ENCODE assay signal across 8 cellular contexts in genomic region chrX:78103001-78103634, GRCh38. TPM values are rescaled to one million over a fixed set of nuclear protein-coding genes. Genes with fewer than 3 reads are reported as not detected.
DNase-seq lines count a peak whose midpoint lies in the region; ATAC-seq and TF ChIP-seq lines count a peak whose summit lies in the region.

No MANE protein-coding gene starts in this region.

- TF ChIP-seq CTCF in astrocyte of the cerebellum (IDR thresholded peaks at IDR 0.05; ENCODE audit: low read depth, low read length, missing control alignments) = no peak
- TF ChIP-seq CTCF in lower lobe of right lung (IDR thresholded peaks at IDR 0.05) = no peak
- no peak for TF ChIP-seq CTCF in thyroid gland (IDR thresholded peaks at IDR 0.05)

- peaks cover 6% of the 10 kb centered on the region for H3K9me3 Mint-ChIP-seq in activated T-cell treated with anti-CD3 and anti-CD28 coated beads, Interleukin-2, amount 50 U/mL, for 24 hours

- H3K27ac ChIP-seq in lower lobe of right lung = peak overlapping the region; percentile 97
- H3K27ac ChIP-seq in thyroid gland = peak overlapping the region; percentile 75 to 87 (median 81)

- H3K4me3 ChIP-seq in astrocyte of the cerebellum (ENCODE audit: low read depth, low read length) = peak overlapping the region; percentile 83
- H3K4me3 ChIP-seq in lower lobe of right lung = peak overlapping the region; percentile 72
- peak overlapping the region in 1 of 3 donors; percentile 29 for H3K4me3 ChIP-seq in thyroid gland (replicated peaks in 1 of 3)

- no peak for ATAC-seq in lower lobe of right lung
- ATAC-seq in HG03439 (IDR thresholded peaks at IDR 0.05; ENCODE audit: unreplicated experiment) = no peak
- no peak for ATAC-seq in HG03045 (IDR thresholded peaks at IDR 0.05; ENCODE audit: unreplicated experiment)
- ATAC-seq in HG03095 (IDR thresholded peaks at IDR 0.05; ENCODE audit: unreplicated experiment) = no peak

- DNase-seq in activated T-cell treated with anti-CD3 and anti-CD28 coated beads, Interleukin-2, amount 50 U/mL, for 24 hours = no peak
- DNase-seq in activated T-cell treated with anti-CD3 and anti-CD28 coated beads for 4 hours = no peak
- no peak for DNase-seq in astrocyte of the cerebellum (ENCODE audit: low read depth)
- DNase-seq in lower lobe of right lung = no peak
- DNase-seq in thyroid gland = peak in 1 of 2 donors; percentile 2

- in situ Hi-C loops in astrocyte of the cerebellum (cut with HindIII; ENCODE audit: low sequenced_read_pairs) = no loop called here

- H3K4me1 Mint-ChIP-seq in activated T-cell treated with anti-CD3 and anti-CD28 coated beads, Interleukin-2, amount 50 U/mL, for 24 hours (ENCODE audit: low read depth) = peaks cover 31% of the 10 kb centered on the region

- peaks cover 39% of the 10 kb centered on the region for H3K27me3 Mint-ChIP-seq in activated T-cell treated with anti-CD3 and anti-CD28 coated beads, Interleukin-2, amount 50 U/mL, for 24 hours

- H3K36me3 ChIP-seq in lower lobe of right lung (no peaks in the 10 kb centered on the region), thyroid gland (no peaks in the 10 kb centered on the region)

- H3K9me3 ChIP-seq in lower lobe of right lung = no peaks in the 10 kb centered on the region
- H3K9me3 ChIP-seq in thyroid gland = no peaks in the 10 kb centered on the region

- 70 to 89% methylated on average over 20 to 21 of the region's 23 CpGs for WGBS in thyroid gland, 2 donors

- H3K27ac Mint-ChIP-seq in activated T-cell treated with anti-CD3 and anti-CD28 coated beads, Interleukin-2, amount 50 U/mL, for 24 hours = peak overlapping the region; percentile 90

- intact Hi-C loops in lower lobe of right lung (cut with DNase I) (no loop called here), thyroid gland (cut with DNase I) (no loop called here)

- TF ChIP-seq POLR2A in thyroid gland (IDR thresholded peaks at IDR 0.05) = no peak

- H3K36me3 Mint-ChIP-seq in activated T-cell treated with anti-CD3 and anti-CD28 coated beads, Interleukin-2, amount 50 U/mL, for 24 hours (ENCODE audit: low read depth) = peaks cover 40% of the 10 kb centered on the region

- peak overlapping the region; percentile 88 for H3K4me3 Mint-ChIP-seq in activated T-cell treated with anti-CD3 and anti-CD28 coated beads, Interleukin-2, amount 50 U/mL, for 24 hours

- H3K27me3 ChIP-seq in lower lobe of right lung (ENCODE audit: low read depth) = no peaks in the 10 kb centered on the region
- H3K27me3 ChIP-seq in thyroid gland = no peaks in the 10 kb centered on the region

- H3K4me1 ChIP-seq in lower lobe of right lung (peaks cover 30% of the 10 kb centered on the region), thyroid gland (peaks cover 8 to 12% of the 10 kb centered on the region in 2 donors)

RNA-seq across cellular contexts. Expression of gene PGK1, which starts 0.9 kb away (rescaled TPM):
- total RNA-seq in lower lobe of right lung = 261 TPM
- total RNA-seq in thyroid gland = 100 to 1,000 TPM; 110 to 252 (median 197) TPM

RNA-seq across cellular contexts. Expression of gene TAF9B, which starts 36.3 kb away (rescaled TPM):
- total RNA-seq in lower lobe of right lung (12.5 TPM), thyroid gland (10 to 100 TPM; 23.0 to 35.2 (median 25.9) TPM)
